8 cellular contexts compared by ENCODE assay signal in genomic region chr21:26769613-26770188, GRCh38.
DNase-seq lines count a peak whose midpoint lies in the region; ATAC-seq, FAIRE-seq and TF ChIP-seq lines count a peak whose summit lies in the region.

No MANE protein-coding gene starts in this region.

- H3K4me1 ChIP-seq in neural progenitor cell: no peaks in the 10 kb centered on the region

- no peaks in the 10 kb centered on the region for H3K9me3 ChIP-seq in neural progenitor cell (ENCODE audit: low read depth)

- ATAC-seq in HG02642 (IDR thresholded peaks at IDR 0.05; ENCODE audit: poor library complexity, unreplicated experiment) (no peak), GM21529 (IDR thresholded peaks at IDR 0.05; ENCODE audit: unreplicated experiment) (no peak), HG02798 (IDR thresholded peaks at IDR 0.05; ENCODE audit: poor library complexity, unreplicated experiment) (no peak), HG03135 (IDR thresholded peaks at IDR 0.05; ENCODE audit: unreplicated experiment) (no peak)

- DNase-seq in NCI-H2171 treated with DMSO at 0.1 percent for 48 hours (lab: John Stamatoyannopoulos, UW): peak; percentile 5
- DNase-seq in neural progenitor cell (ENCODE audit: low spot score): peak; percentile 33

- no peaks in the 10 kb centered on the region for H3K36me3 Mint-ChIP-seq in neural progenitor cell

- H3K27ac Mint-ChIP-seq in neural progenitor cell: no peak overlapping the region

- H3K4me1 Mint-ChIP-seq in neural progenitor cell: no peaks in the 10 kb centered on the region

- no peaks in the 10 kb centered on the region for H3F3A ChIP-seq in neural progenitor cell (ENCODE audit: low read depth)

- FAIRE-seq in G401.6 (lab: Jason Lieb, UNC) (peak; percentile 96), colon (lab: Jason Lieb, UNC) (peak; percentile 28)

- H3K27me3 Mint-ChIP-seq in neural progenitor cell (ENCODE audit: insufficient read depth, low read depth): no peaks in the 10 kb centered on the region

- H3K36me3 ChIP-seq in neural progenitor cell: no peaks in the 10 kb centered on the region

- H3K79me2 ChIP-seq in neural progenitor cell (ENCODE audit: low read depth): no peaks in the 10 kb centered on the region

- H4K20me1 ChIP-seq in neural progenitor cell (ENCODE audit: low read depth): no peaks in the 10 kb centered on the region

- H3K4me3 Mint-ChIP-seq in neural progenitor cell: no peak overlapping the region

- no peak overlapping the region for H2AFZ ChIP-seq in neural progenitor cell (replicated peaks)

- peak; percentile 68 for TF ChIP-seq CTCF in neural progenitor cell (IDR thresholded peaks at IDR 0.05)

- no peak overlapping the region for H3K4me2 ChIP-seq in neural progenitor cell

- H3K27ac ChIP-seq in neural progenitor cell: no peak overlapping the region

- no peaks in the 10 kb centered on the region for H3K27me3 ChIP-seq in neural progenitor cell

- H3K9ac ChIP-seq in neural progenitor cell: no peak overlapping the region

- no peak overlapping the region for H3K4me3 ChIP-seq in neural progenitor cell

- no peaks in the 10 kb centered on the region for H3K9me3 Mint-ChIP-seq in neural progenitor cell
